ENCODE assay signal across 8 cellular contexts in genomic region chr2:206442854-206443734, GRCh38. TPM values are rescaled to one million over a fixed set of nuclear protein-coding genes. Genes with fewer than 3 reads are reported as not detected.
DNase-seq lines count a peak whose midpoint lies in the region; ATAC-seq, FAIRE-seq and TF ChIP-seq lines count a peak whose summit lies in the region.

Gene ADAM23 (plus strand): TSS chr2:206443532. CDS start chr2:206443867, 335 bp downstream.

- peak within 1 kb of the TSS; percentile 47 to 90 for H3K27ac ChIP-seq in A549
- H3K27ac ChIP-seq in PC-9 = no peak within 1 kb of the TSS
- H3K27ac ChIP-seq in osteoblast (ENCODE audit: low read depth, low read length) = no peak within 1 kb of the TSS
- H3K27ac ChIP-seq in uterus = peak within 1 kb of the TSS in 1 of 2 donors; percentile 39

- H3K9me3 ChIP-seq in A549 (no peaks in the 10 kb centered on the region), PC-9 (ENCODE audit: insufficient read depth, low read depth) (no peaks in the 10 kb centered on the region), osteoblast (ENCODE audit: low read depth, low read length) (no peaks in the 10 kb centered on the region), uterus (no peaks in the 10 kb centered on the region)

- FAIRE-seq in A549 (lab: Jason Lieb, UNC) = no peak

- H3K4me1 ChIP-seq in A549 (peaks cover 26% of the 10 kb centered on the region), PC-9 (replicated peaks; ENCODE audit: insufficient read depth) (peaks cover 18% of the 10 kb centered on the region), osteoblast (ENCODE audit: insufficient read depth, low read length) (peaks cover 5% of the 10 kb centered on the region), uterus (peaks cover 0 to 5% of the 10 kb centered on the region in 2 donors)

- CTCF ChIA-PET in A549 (lab: Yijun Ruan, JAX) = no interaction called here
- CTCF ChIA-PET in PC-9 (lab: Charles Lee) = no interaction called here

- 4% methylated on average over 18 of the region's 81 CpGs for WGBS in A549 (ENCODE audit: missing lambda C conversion rate)

- H3F3A ChIP-seq in PC-9 (ENCODE audit: insufficient read depth, low read depth) = peaks cover 8% of the 10 kb centered on the region; the same call in 1 of the 2 replicates

- H4K20me1 ChIP-seq in PC-9 (ENCODE audit: insufficient read depth) = no peaks in the 10 kb centered on the region
- H4K20me1 ChIP-seq in osteoblast (ENCODE audit: insufficient read depth, low read length) = no peaks in the 10 kb centered on the region

- peak; percentile 76 to 82 for ATAC-seq in A549
- peak; percentile 49 for ATAC-seq in GM18511 (IDR thresholded peaks at IDR 0.05; ENCODE audit: unreplicated experiment)
- ATAC-seq in HG03342 (IDR thresholded peaks at IDR 0.05; ENCODE audit: unreplicated experiment) = peak; percentile 44
- ATAC-seq in activated naive CD4-positive, alpha-beta T cell treated with anti-CD3 and anti-CD28 coated beads, Interleukin-2, amount 50 U/mL, for 72 hours = peak; percentile 64 to 75

- no peaks in the 10 kb centered on the region for H3K9me3 Mint-ChIP-seq in activated naive CD4-positive, alpha-beta T cell treated with anti-CD3 and anti-CD28 coated beads, Interleukin-2, amount 50 U/mL, for 72 hours

- H3K27me3 ChIP-seq in PC-9 (ENCODE audit: insufficient read depth, low read depth) = no peaks in the 10 kb centered on the region
- H3K27me3 ChIP-seq in osteoblast (ENCODE audit: insufficient read depth, low read length) = peaks cover 41% of the 10 kb centered on the region
- H3K27me3 ChIP-seq in uterus = peaks cover 0 to 27% of the 10 kb centered on the region in 2 donors

- TF ChIP-seq RAD21 in A549 (conservative IDR thresholded peaks at IDR 0.05 in 1 of 2, IDR thresholded peaks at IDR 0.05 in 1 of 2) = no peak

- peak within 1 kb of the TSS; percentile 79 for H3K4me2 ChIP-seq in A549
- peak within 1 kb of the TSS; percentile 82 for H3K4me2 ChIP-seq in PC-9
- peak within 1 kb of the TSS; percentile 79 for H3K4me2 ChIP-seq in osteoblast (ENCODE audit: insufficient read depth, low read length)

- no peaks in the 10 kb centered on the region for H3K9me2 ChIP-seq in PC-9 (ENCODE audit: insufficient read depth)

- intact Hi-C loops in PC-9 (cut with micrococcal nuclease; ENCODE audit: unreplicated experiment) (loop anchor here (10.0 kb wide), 1 partner anchor 358 kb away; the partner anchor contains the start of gene INO80D), head of caudate nucleus (cut with DNase I) (no loop called here), uterus (cut with DNase I; ENCODE audit: low total_unique reads) (no loop called here)

- peak; percentile 20; the same call in 2 of the 3 replicates for TF ChIP-seq CTCF in A549 (IDR thresholded peaks at IDR 0.05)
- no peak for TF ChIP-seq CTCF in PC-9 (conservative IDR thresholded peaks at IDR 0.05)
- no peak for TF ChIP-seq CTCF in osteoblast (IDR thresholded peaks at IDR 0.05; ENCODE audit: extremely low read depth, low read depth, low read length)
- no peak for TF ChIP-seq CTCF in uterus (IDR thresholded peaks at IDR 0.05)

- no peaks in the 10 kb centered on the region for H3K79me2 ChIP-seq in PC-9 (ENCODE audit: low read depth)
- H3K79me2 ChIP-seq in osteoblast (ENCODE audit: insufficient read depth, low read length) = no peaks in the 10 kb centered on the region

- H2AFZ ChIP-seq in PC-9 (peak within 1 kb of the TSS; percentile 79; the same call in 1 of the 2 replicates), osteoblast (ENCODE audit: low read length) (peak within 1 kb of the TSS; percentile 82)

- H3K4me3 ChIP-seq in A549 (peak within 1 kb of the TSS; percentile 52), PC-9 (peak within 1 kb of the TSS; percentile 62), osteoblast (ENCODE audit: insufficient read depth, low read length) (peak within 1 kb of the TSS; percentile 66), uterus (peak within 1 kb of the TSS; percentile 17 to 44)

- no peaks in the 10 kb centered on the region for H3K36me3 ChIP-seq in PC-9 (ENCODE audit: low read depth)
- H3K36me3 ChIP-seq in osteoblast (ENCODE audit: insufficient read depth, low read length) = no peaks in the 10 kb centered on the region
- no peaks in the 10 kb centered on the region for H3K36me3 ChIP-seq in uterus

- H3K36me3 Mint-ChIP-seq in activated naive CD4-positive, alpha-beta T cell treated with anti-CD3 and anti-CD28 coated beads, Interleukin-2, amount 50 U/mL, for 72 hours = peaks cover 0 to 5% of the 10 kb centered on the region in 2 donors

- POLR2A ChIA-PET in A549 (lab: Yijun Ruan, JAX) = no interaction called here
- POLR2A ChIA-PET in PC-9 (lab: Charles Lee; ENCODE audit: unreplicated experiment) = no interaction called here

- TF ChIP-seq POLR2A in A549 (IDR thresholded peaks at IDR 0.05; ENCODE audit: low read length) (peak; percentile 37; the same call in 1 of the 2 replicates), uterus (IDR thresholded peaks at IDR 0.05) (no peak)

- no TSS peak for BruUV-seq in PC-9 (replicated peaks; lab: Mats Ljungman, UMichigan)

- TF ChIP-seq EP300 in A549 (IDR thresholded peaks at IDR 0.05) = no peak

- DNase-seq in A549 (ENCODE audit: low read depth in 1 of 2, low spot score in 1 of 2) (peak; percentile 54 to 56), PC-9 (peak in 1 of 2 experiments; percentile 54), head of caudate nucleus (peak; percentile 84 to 97 (median 94)), osteoblast (ENCODE audit: insufficient read length, low spot score, missing footprints) (peak; percentile 97), uterus (peak in 1 of 2 donors; percentile 63)
- peak in 1 of 2 donors; percentile 40 for DNase-seq in activated naive CD4-positive, alpha-beta T cell treated with anti-CD3 and anti-CD28 coated beads, Interleukin-2, amount 50 U/mL, for 72 hours (ENCODE audit: low spot score in 2 of 2)

- H3K27ac Mint-ChIP-seq in activated naive CD4-positive, alpha-beta T cell treated with anti-CD3 and anti-CD28 coated beads, Interleukin-2, amount 50 U/mL, for 72 hours = no peak within 1 kb of the TSS

TF ChIP-seq in A549, 52 proteins besides CTCF, POLR2A, EP300 and RAD21:
- peak; percentile 59; the same call in 1 of the 2 replicates for TF ChIP-seq HOXB5 (CRISPR knock-in tag; IDR thresholded peaks at IDR 0.05)
- TF ChIP-seq REST (IDR thresholded peaks at IDR 0.05) = no peak
- TF ChIP-seq BHLHE40 (IDR thresholded peaks at IDR 0.05; ENCODE audit: low read depth, low read length) = no peak
- peak; percentile 67; the same call in 1 of the 2 replicates for TF ChIP-seq ATOH8 (CRISPR knock-in tag; IDR thresholded peaks at IDR 0.05; ENCODE audit: low read depth)
- no peak for TF ChIP-seq HOXB13 (CRISPR knock-in tag; IDR thresholded peaks at IDR 0.05; ENCODE audit: low read depth)

RNA-seq across cellular contexts. Expression of gene ADAM23, which starts in this region (rescaled TPM):
- 6.1 and 6.7 TPM in 2 replicates for polyA plus RNA-seq in A549 (2011; rRNA removed)
- 3.2 and 4.4 TPM in 2 replicates for polyA plus RNA-seq in A549 (2012; cell fraction: cytosol; rRNA removed)
- polyA plus RNA-seq in A549 (2012; cell fraction: nucleus; rRNA removed) = 1.5 and 3.7 TPM in 2 replicates
- polyA plus RNA-seq in A549 (2017; fragmentation: RNase III; extraction: RNeasy Plus Mini Kit Qiagen cat#74134 plus additional on column Dnase treatment) = 7.8 to 9.3 TPM (median 9.1 TPM) in 3 replicates
- polyA minus RNA-seq in A549 (2011; rRNA and poly(A)+ RNA removed) = 5.4 and 5.7 TPM in 2 replicates
- total RNA-seq in PC-9 (2021) = 8.9 and 12.0 TPM in 2 replicates
- total RNA-seq in activated naive CD4-positive, alpha-beta T cell treated with anti-CD3 and anti-CD28 coated beads, Interleukin-2, amount 50 U/mL, for 72 hours = under 1 TPM; 0.06 to 0.07 TPM
- total RNA-seq in osteoblast = under 0.01 and 0.29 TPM in 2 replicates
- 10 to 100 TPM in 1 of 4 donors, 1 to 10 TPM in 2, under 1 TPM in 1; 0.59 to 11.9 (median 2.4) TPM for total RNA-seq in uterus

Comparison
In these comparisons a context has a peak if more than half of its experiments do, and no peak if none do; other contexts are left out.
1. Peak in ATAC-seq in activated naive CD4-positive, alpha-beta T cell treated with anti-CD3 and anti-CD28 coated beads, Interleukin-2, amount 50 U/mL, for 72 hours; RNA of the gene not detected or under 1 TPM.
2. Peak in DNase-seq, H3K4me3 ChIP-seq and H3K4me2 ChIP-seq in osteoblast; RNA of the gene not detected or under 1 TPM.
3. H3K27ac ChIP-seq: peak in A549 (2 of 2); none in PC-9 (single experiment) and osteoblast (single experiment).
4. Peak in every context shown above with its lines, with median percentiles within 50 percentile points of each other: ATAC-seq, H3K4me2 ChIP-seq and H3K4me3 ChIP-seq.